10 cellular contexts compared by ENCODE assay signal in the genomic region with DNA sequence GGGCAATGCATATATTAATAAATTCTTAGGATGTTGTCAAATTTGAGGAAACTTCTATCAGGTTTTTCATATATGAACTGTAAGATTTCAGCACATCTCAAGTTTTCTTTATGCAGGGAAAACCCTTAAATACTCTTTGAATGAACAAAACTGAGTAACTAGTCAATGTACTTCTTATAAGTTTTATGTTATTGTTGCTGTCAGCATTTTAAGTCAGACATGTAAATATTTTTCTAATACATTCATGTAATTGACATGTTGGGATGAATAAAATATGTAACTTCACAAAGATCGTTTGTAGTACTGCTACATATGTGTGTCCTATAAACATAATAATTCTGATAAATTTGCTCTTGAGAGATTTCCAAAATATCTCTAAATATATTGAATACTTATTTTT.
"Had no signal": no experiment of that assay in that cellular context is flagged by ENCODE, and none has a peak within 500 bp of the region (broad histone marks: within the 10 kb centered on the region; RNA-seq: fewer than 3 reads in every experiment).

No MANE protein-coding gene starts in this region.

- DNase-seq: GM23248, GOT3, H7, H9, HCEC 1CT, HFFc6 had no signal

- FAIRE-seq: H1, H54 had no signal

- H3K4me3 ChIP-seq: GM23248, GM23338, HAP-1 had no signal

- H3K4me2 ChIP-seq: GM23338 had no signal

- H3K27ac ChIP-seq: GM23248 had no signal

- H2AFZ ChIP-seq: GM23248, GM23338 had no signal

- H3K9ac ChIP-seq: GM23248 had no signal

- H3K4me1 ChIP-seq: HAP-1 had no signal

- ATAC-seq: GM23338 had no signal

- H3K36me3 ChIP-seq: HAP-1 had no signal

- H3K9me3 Mint-ChIP-seq: GM23338, H9, HFFc6 had no signal

- H3K9me3 ChIP-seq: HAP-1 had no signal

- H3K27ac Mint-ChIP-seq: GM23338, H9, HFFc6 had no signal

- H3K4me3 Mint-ChIP-seq: GM23338, H9, HFFc6 had no signal
